Comparison of ENCODE assay signal across 1 cellular context in the genomic region with DNA sequence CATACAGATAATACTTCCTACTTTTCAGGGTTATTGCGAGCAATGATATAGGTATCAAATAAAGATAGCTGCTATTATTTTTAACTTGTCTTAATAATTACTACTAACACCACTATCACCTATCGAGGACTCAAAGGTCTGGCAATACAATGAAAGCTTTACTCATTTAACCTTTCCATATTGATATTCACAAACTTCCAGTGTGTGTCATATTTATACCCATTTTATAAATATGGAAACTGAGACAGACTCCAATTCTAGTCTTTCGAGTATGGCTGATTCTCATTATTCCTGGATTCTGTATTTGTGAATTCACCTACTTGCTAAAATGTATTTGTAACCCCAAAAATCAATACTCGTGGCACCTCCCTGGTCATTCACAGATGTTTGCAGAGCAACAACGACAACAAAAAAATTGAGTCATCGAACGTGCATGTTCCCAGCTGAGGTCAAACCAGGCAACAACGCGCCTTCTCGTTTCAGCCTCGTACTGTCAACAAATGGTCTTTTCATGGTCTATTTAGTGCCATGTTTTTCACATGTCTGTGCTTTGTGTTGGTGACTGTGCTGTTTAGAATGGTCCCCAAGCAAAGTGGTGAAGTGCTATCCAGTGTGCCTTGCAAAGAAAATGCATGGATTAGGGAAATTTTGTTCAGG.
TF ChIP-seq lines count a peak whose summit lies in the region.

No MANE protein-coding gene starts in this region.

TF ChIP-seq in IMR-90, 13 proteins besides CTCF, POLR2A, EP300 and RAD21 (continued from another document):
- TF ChIP-seq, protein P1, sequence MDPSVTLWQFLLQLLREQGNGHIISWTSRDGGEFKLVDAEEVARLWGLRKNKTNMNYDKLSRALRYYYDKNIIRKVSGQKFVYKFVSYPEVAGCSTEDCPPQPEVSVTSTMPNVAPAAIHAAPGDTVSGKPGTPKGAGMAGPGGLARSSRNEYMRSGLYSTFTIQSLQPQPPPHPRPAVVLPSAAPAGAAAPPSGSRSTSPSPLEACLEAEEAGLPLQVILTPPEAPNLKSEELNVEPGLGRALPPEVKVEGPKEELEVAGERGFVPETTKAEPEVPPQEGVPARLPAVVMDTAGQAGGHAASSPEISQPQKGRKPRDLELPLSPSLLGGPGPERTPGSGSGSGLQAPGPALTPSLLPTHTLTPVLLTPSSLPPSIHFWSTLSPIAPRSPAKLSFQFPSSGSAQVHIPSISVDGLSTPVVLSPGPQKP (IDR thresholded peaks at IDR 0.05; ENCODE audit: borderline replicate concordance, low read depth, low read length) = no peak
- no peak for TF ChIP-seq MAFK (IDR thresholded peaks at IDR 0.05; ENCODE audit: low read depth, low read length)
- TF ChIP-seq BHLHE40 (IDR thresholded peaks at IDR 0.05; ENCODE audit: low read depth, low read length) = no peak
- no peak for TF ChIP-seq NFE2L2 (IDR thresholded peaks at IDR 0.05; ENCODE audit: low read depth, low read length)
- no peak for TF ChIP-seq CEBPB (IDR thresholded peaks at IDR 0.05; ENCODE audit: low read depth, low read length)
- TF ChIP-seq, protein P2, sequence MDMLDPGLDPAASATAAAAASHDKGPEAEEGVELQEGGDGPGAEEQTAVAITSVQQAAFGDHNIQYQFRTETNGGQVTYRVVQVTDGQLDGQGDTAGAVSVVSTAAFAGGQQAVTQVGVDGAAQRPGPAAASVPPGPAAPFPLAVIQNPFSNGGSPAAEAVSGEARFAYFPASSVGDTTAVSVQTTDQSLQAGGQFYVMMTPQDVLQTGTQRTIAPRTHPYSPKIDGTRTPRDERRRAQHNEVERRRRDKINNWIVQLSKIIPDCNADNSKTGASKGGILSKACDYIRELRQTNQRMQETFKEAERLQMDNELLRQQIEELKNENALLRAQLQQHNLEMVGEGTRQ (IDR thresholded peaks at IDR 0.05; ENCODE audit: low read depth, low read length) = no peak
